ENCODE assay signal across 14 cellular contexts in the genomic region with DNA sequence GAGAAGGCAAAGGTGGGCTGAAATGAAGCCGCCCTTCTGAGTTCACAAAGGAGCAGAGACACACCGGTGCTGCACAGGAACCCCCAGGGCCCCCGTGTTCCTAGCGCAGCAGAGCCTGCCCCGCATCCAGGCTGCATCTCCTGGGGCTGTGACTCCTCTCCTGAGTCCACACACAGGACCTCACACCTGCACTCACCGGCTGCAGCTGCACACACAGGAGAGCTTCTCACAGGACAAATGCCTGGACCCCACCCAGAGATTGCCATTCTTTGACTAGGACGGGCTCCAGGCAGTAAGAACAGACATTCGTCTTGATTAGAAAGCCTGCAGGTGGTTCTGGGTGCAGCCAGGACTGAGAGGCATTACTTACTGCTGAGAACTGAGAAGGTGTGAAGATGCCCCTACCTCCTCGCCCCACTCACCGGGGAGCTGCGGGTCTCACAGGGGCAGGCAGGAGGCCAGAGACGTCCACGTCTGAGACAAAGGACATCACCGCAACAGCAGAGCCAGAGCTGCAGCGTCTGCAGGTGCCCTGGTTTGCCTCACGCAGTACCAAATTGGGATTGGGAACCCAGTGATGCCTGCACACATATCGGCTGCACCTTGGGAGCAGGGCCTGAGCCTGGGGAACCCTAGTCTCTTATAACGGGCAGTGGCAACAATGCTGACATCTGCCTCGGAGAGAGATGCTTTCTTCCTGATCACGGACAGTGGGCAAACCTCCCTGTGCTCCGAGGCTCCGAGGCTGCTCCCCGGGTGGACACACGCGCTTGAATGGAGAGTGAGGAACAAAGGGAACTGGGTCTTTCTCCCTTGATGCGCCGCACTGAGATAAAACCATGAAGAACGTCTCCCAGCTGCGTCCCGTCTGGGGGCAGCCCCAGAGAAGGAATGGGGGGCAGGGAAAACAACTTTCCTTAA. TPM values are rescaled to one million over a fixed set of nuclear protein-coding genes. Genes with fewer than 3 reads are reported as not detected.
A peak's percentile ranks its signal among the peaks of the same experiment; 100 is the strongest.
DNase-seq lines count a peak whose midpoint lies in the region; ATAC-seq and TF ChIP-seq lines count a peak whose summit lies in the region.
"Had no signal": no experiment of that assay in that cellular context is flagged by ENCODE, and none has a peak within 500 bp of the region (broad histone marks: within the 10 kb centered on the region; RNA-seq: fewer than 3 reads in every experiment).

No MANE protein-coding gene starts in this region.

- peaks cover 16% of the 10 kb centered on the region for H3F3A ChIP-seq in neural progenitor cell (ENCODE audit: low read depth)

- peaks cover 5% of the 10 kb centered on the region for H3K36me3 Mint-ChIP-seq in T-helper 2 cell treated with Interferon-gamma antibody and Interleukin-4, amounts not matched to agents 5 μg/mL and 100 μg/mL, for 36 hours (ENCODE audit: low read depth)
- H3K36me3 Mint-ChIP-seq in chondrocyte (ENCODE audit: low read depth) = no peaks in the 10 kb centered on the region
- H3K36me3 Mint-ChIP-seq in neural progenitor cell = peaks cover 15% of the 10 kb centered on the region
- H3K36me3 Mint-ChIP-seq in activated CD4-positive, alpha-beta T cell treated with anti-CD3 and anti-CD28 coated beads, Interleukin-2, amount 10 ng/mL, durations not matched to agents 7 days and 5 days (ENCODE audit: low read depth) = peaks cover 27% of the 10 kb centered on the region

- TF ChIP-seq CTCF in chondrocyte (IDR thresholded peaks at IDR 0.05) (no peak), neural progenitor cell (IDR thresholded peaks at IDR 0.05) (no peak)

- no peaks in the 10 kb centered on the region for H3K9me3 Mint-ChIP-seq in T-helper 2 cell treated with Interferon-gamma antibody and Interleukin-4, amounts not matched to agents 5 μg/mL and 100 μg/mL, for 36 hours
- H3K9me3 Mint-ChIP-seq in chondrocyte (ENCODE audit: low read depth) (no peaks in the 10 kb centered on the region), neural progenitor cell (peaks cover 14% of the 10 kb centered on the region)
- H3K9me3 Mint-ChIP-seq in activated CD4-positive, alpha-beta T cell treated with anti-CD3 and anti-CD28 coated beads, Interleukin-2, amount 10 ng/mL, durations not matched to agents 7 days and 5 days = peaks cover 4% of the 10 kb centered on the region

- H3K4me3 Mint-ChIP-seq in T-helper 2 cell treated with Interferon-gamma antibody and Interleukin-4, amounts not matched to agents 5 μg/mL and 100 μg/mL, for 36 hours = no peak overlapping the region
- H3K4me3 Mint-ChIP-seq in chondrocyte (ENCODE audit: unreplicated experiment) (no peak overlapping the region), neural progenitor cell (no peak overlapping the region)
- H3K4me3 Mint-ChIP-seq in activated CD4-positive, alpha-beta T cell treated with anti-CD3 and anti-CD28 coated beads, Interleukin-2, amount 10 ng/mL, durations not matched to agents 7 days and 5 days = no peak overlapping the region

- no peaks in the 10 kb centered on the region for H3K9me3 ChIP-seq in neural progenitor cell (ENCODE audit: low read depth)
- H3K9me3 ChIP-seq: HAP-1, thoracic aorta had no signal

- no peak for DNase-seq in T-helper 2 cell treated with Interferon-gamma antibody and Interleukin-4, amounts not matched to agents 5 μg/mL and 100 μg/mL, for 36 hours (ENCODE audit: low spot score)
- no peak for DNase-seq in T-helper 2 cell
- DNase-seq in ELF-1 (ENCODE audit: low read depth, low spot score) = peak; percentile 25
- peak; percentile 83 for DNase-seq in chondrocyte (ENCODE audit: low spot score)
- DNase-seq in neural progenitor cell (ENCODE audit: low spot score) = peak; percentile 60
- DNase-seq in SKM-1 (lab: John Stamatoyannopoulos, UW; ENCODE audit: unreplicated experiment) = no peak
- DNase-seq in activated CD4-positive, alpha-beta T cell treated with anti-CD3 and anti-CD28 coated beads, Interleukin-2, amount 10 ng/mL, durations not matched to agents 7 days and 5 days = no peak
- DNase-seq: cerebellar nuclear complex, small intestine, T-helper 1 cell had no signal

- no peaks in the 10 kb centered on the region for H4K20me1 ChIP-seq in neural progenitor cell (ENCODE audit: low read depth)

- POLR2A ChIA-PET in activated CD4-positive, alpha-beta T cell treated with anti-CD3 and anti-CD28 coated beads, Interleukin-2, amount 10 ng/mL, durations not matched to agents 7 days and 5 days (lab: Charles Lee) = no interaction called here

- peaks cover 23% of the 10 kb centered on the region for H3K27me3 ChIP-seq in neural progenitor cell

- no peak overlapping the region for H2AFZ ChIP-seq in neural progenitor cell (replicated peaks)

- CTCF ChIA-PET in activated CD4-positive, alpha-beta T cell treated with anti-CD3 and anti-CD28 coated beads, Interleukin-2, amount 10 ng/mL, durations not matched to agents 7 days and 5 days (lab: Charles Lee) = no interaction called here

- H3K4me2 ChIP-seq in neural progenitor cell = peak overlapping the region; percentile 54

- H3K9ac ChIP-seq in neural progenitor cell = no peak overlapping the region

- no peak overlapping the region for H3K27ac ChIP-seq in neural progenitor cell
- H3K27ac ChIP-seq: epithelial cell of prostate, thoracic aorta had no signal

- no peak overlapping the region for H3K4me3 ChIP-seq in neural progenitor cell
- H3K4me3 ChIP-seq: HAP-1, thoracic aorta had no signal

- no peaks in the 10 kb centered on the region for H3K27me3 Mint-ChIP-seq in T-helper 2 cell treated with Interferon-gamma antibody and Interleukin-4, amounts not matched to agents 5 μg/mL and 100 μg/mL, for 36 hours (ENCODE audit: low read depth)
- H3K27me3 Mint-ChIP-seq in chondrocyte (ENCODE audit: low read depth) (no peaks in the 10 kb centered on the region), neural progenitor cell (ENCODE audit: insufficient read depth, low read depth) (no peaks in the 10 kb centered on the region)
- H3K27me3 Mint-ChIP-seq in activated CD4-positive, alpha-beta T cell treated with anti-CD3 and anti-CD28 coated beads, Interleukin-2, amount 10 ng/mL, durations not matched to agents 7 days and 5 days = no peaks in the 10 kb centered on the region

- peaks cover 23% of the 10 kb centered on the region for H3K4me1 ChIP-seq in neural progenitor cell
- H3K4me1 ChIP-seq: HAP-1 had no signal

- peak overlapping the region; percentile 41 for H3K27ac Mint-ChIP-seq in T-helper 2 cell treated with Interferon-gamma antibody and Interleukin-4, amounts not matched to agents 5 μg/mL and 100 μg/mL, for 36 hours
- H3K27ac Mint-ChIP-seq in chondrocyte (ENCODE audit: unreplicated experiment) (no peak overlapping the region), neural progenitor cell (peak overlapping the region; percentile 87)
- H3K27ac Mint-ChIP-seq in activated CD4-positive, alpha-beta T cell treated with anti-CD3 and anti-CD28 coated beads, Interleukin-2, amount 10 ng/mL, durations not matched to agents 7 days and 5 days = no peak overlapping the region

- no peaks in the 10 kb centered on the region for H3K79me2 ChIP-seq in neural progenitor cell (ENCODE audit: low read depth)

- H3K36me3 ChIP-seq in neural progenitor cell = no peaks in the 10 kb centered on the region
- H3K36me3 ChIP-seq: HAP-1, thoracic aorta had no signal

- H3K4me1 Mint-ChIP-seq in T-helper 2 cell treated with Interferon-gamma antibody and Interleukin-4, amounts not matched to agents 5 μg/mL and 100 μg/mL, for 36 hours (ENCODE audit: low read depth) = peaks cover 2% of the 10 kb centered on the region
- H3K4me1 Mint-ChIP-seq in chondrocyte (ENCODE audit: low read depth) = peaks cover 23% of the 10 kb centered on the region
- H3K4me1 Mint-ChIP-seq in neural progenitor cell = peaks cover 35% of the 10 kb centered on the region
- peaks cover 16% of the 10 kb centered on the region for H3K4me1 Mint-ChIP-seq in activated CD4-positive, alpha-beta T cell treated with anti-CD3 and anti-CD28 coated beads, Interleukin-2, amount 10 ng/mL, durations not matched to agents 7 days and 5 days

- ATAC-seq in GM21390 (IDR thresholded peaks at IDR 0.05; ENCODE audit: unreplicated experiment) = no peak

RNA-seq across cellular contexts. Expression of gene RASA3, which starts 50.4 kb away (rescaled TPM):
- total RNA-seq in chondrocyte (29.9 to 40.0 TPM (median 31.2 TPM) in 3 replicates), neural progenitor cell (ENCODE audit: low replicate concordance) (2.9 and 6.0 TPM in 2 replicates)
- total RNA-seq in activated CD4-positive, alpha-beta T cell treated with anti-CD3 and anti-CD28 coated beads, Interleukin-2, amount 10 ng/mL, durations not matched to agents 7 days and 5 days = 100 to 1,000 TPM; 114 to 115 TPM

Comparison
In these comparisons a context has a peak if more than half of its experiments do, and no peak if none do; other contexts are left out.
1. DNase-seq: peak in ELF-1 (single experiment), chondrocyte (single experiment) and neural progenitor cell (single experiment); none in T-helper 2 cell treated with Interferon-gamma antibody and Interleukin-4, amounts not matched to agents 5 μg/mL and 100 μg/mL, for 36 hours (single experiment), T-helper 2 cell (0 of 5), SKM-1 (single experiment) and activated CD4-positive, alpha-beta T cell treated with anti-CD3 and anti-CD28 coated beads, Interleukin-2, amount 10 ng/mL, durations not matched to agents 7 days and 5 days (single experiment).
2. H3K27ac Mint-ChIP-seq: peak in T-helper 2 cell treated with Interferon-gamma antibody and Interleukin-4, amounts not matched to agents 5 μg/mL and 100 μg/mL, for 36 hours (single experiment) and neural progenitor cell (single experiment); none in chondrocyte (single experiment) and activated CD4-positive, alpha-beta T cell treated with anti-CD3 and anti-CD28 coated beads, Interleukin-2, amount 10 ng/mL, durations not matched to agents 7 days and 5 days (single experiment).